Comparison of ENCODE assay signal across 31 cellular contexts in the genomic region with DNA sequence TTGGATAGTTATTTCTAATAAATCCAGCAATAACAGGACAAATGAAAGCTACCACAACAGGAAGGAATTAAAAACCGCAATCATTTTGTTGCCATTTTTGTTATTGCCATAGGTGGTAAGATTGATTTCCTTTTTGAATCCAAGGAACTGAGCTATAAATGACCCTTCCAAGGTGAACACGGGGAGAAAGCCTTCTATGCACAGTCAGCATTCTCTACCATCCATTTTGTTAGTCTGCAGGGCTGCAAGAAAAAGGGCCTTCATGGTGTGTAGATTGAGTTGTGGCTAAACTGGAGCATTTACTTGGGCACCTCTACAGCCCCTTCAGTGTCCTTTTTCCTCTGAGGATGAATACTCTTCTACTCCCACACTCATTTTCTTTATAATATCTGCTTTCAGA.
"Had no signal": no experiment of that assay in that cellular context is flagged by ENCODE, and none has a peak within 500 bp of the region (broad histone marks: within the 10 kb centered on the region; RNA-seq: fewer than 3 reads in every experiment).

No MANE protein-coding gene starts in this region.

- DNase-seq: activated CD4-positive, alpha-beta memory T cell treated with anti-CD3 and anti-CD28 coated beads, Interleukin-2, amount 10 ng/mL, durations not matched to agents 7 days and 5 days; activated CD4-positive, alpha-beta T cell treated with anti-CD3 and anti-CD28 coated beads for 4 hours; activated CD4-positive, alpha-beta T cell treated with anti-CD3 and anti-CD28 coated beads, Interleukin-2, amount 10 ng/mL, durations not matched to agents 7 days and 5 days; activated CD4-positive, alpha-beta T cell treated with anti-CD3 and anti-CD28 coated beads, Interleukin-2, amount 50 U/mL, for 4 hours; activated CD4-positive, CD25-positive, alpha-beta regulatory T cell; activated CD4-positive, CD25-positive, alpha-beta regulatory T cell treated with anti-CD3 and anti-CD28 coated beads, Interleukin-2, amount 50 U/mL, for 72 hours; activated CD8-positive, alpha-beta memory T cell treated with anti-CD3 and anti-CD28 coated beads, Interleukin-2, amount 50 U/mL, for 48 hours; activated gamma-delta T cell; activated naive CD4-positive, alpha-beta T cell; activated naive CD4-positive, alpha-beta T cell treated with anti-CD3 and anti-CD28 coated beads, Interleukin-2, amount 10 ng/mL, durations not matched to agents 7 days and 5 days; activated T-cell treated with anti-CD3 and anti-CD28 coated beads for 4 hours; activated T-cell treated with anti-CD3 and anti-CD28 coated beads, Interleukin-2, amount 50 U/mL, for 24 hours; activated T-cell treated with anti-CD3 and anti-CD28 coated beads, Interleukin-2, amount 50 U/mL, for 72 hours; amniotic stem cell; anterior cingulate cortex; brain microvascular endothelial cell; dermis blood vessel endothelial cell; effector CD4-positive, alpha-beta T cell; effector memory CD8-positive, alpha-beta T cell; erythroblast; foreskin keratinocyte; gastrocnemius medialis; glutamatergic neuron; heart left ventricle; T-helper 2 cell had no signal

- H3K9me3 Mint-ChIP-seq: activated CD4-positive, alpha-beta memory T cell treated with anti-CD3 and anti-CD28 coated beads, Interleukin-2, amount 10 ng/mL, durations not matched to agents 7 days and 5 days; activated CD4-positive, alpha-beta T cell treated with anti-CD3 and anti-CD28 coated beads, Interleukin-2, amount 10 ng/mL, durations not matched to agents 7 days and 5 days; activated naive CD4-positive, alpha-beta T cell treated with anti-CD3 and anti-CD28 coated beads, Interleukin-2, amount 10 ng/mL, durations not matched to agents 7 days and 5 days; activated naive CD4-positive, alpha-beta T cell treated with anti-CD3 and anti-CD28 coated beads, Interleukin-2, amount 50 U/mL, for 72 hours; activated T-cell treated with anti-CD3 and anti-CD28 coated beads, Interleukin-2, amount 50 U/mL, for 24 hours; activated T-cell treated with anti-CD3 and anti-CD28 coated beads, Interleukin-2, amount 50 U/mL, for 72 hours; central memory CD8-positive, alpha-beta T cell; effector memory CD8-positive, alpha-beta T cell had no signal

- H3K27ac ChIP-seq: brain microvascular endothelial cell, coronary artery, esophagus muscularis mucosa, foreskin keratinocyte, gastrocnemius medialis, heart left ventricle had no signal

- H3K36me3 ChIP-seq: brain microvascular endothelial cell, esophagus muscularis mucosa, gastrocnemius medialis, heart left ventricle had no signal

- H3K27ac Mint-ChIP-seq: activated CD4-positive, alpha-beta memory T cell treated with anti-CD3 and anti-CD28 coated beads, Interleukin-2, amount 10 ng/mL, durations not matched to agents 7 days and 5 days; activated CD4-positive, alpha-beta T cell treated with anti-CD3 and anti-CD28 coated beads, Interleukin-2, amount 10 ng/mL, durations not matched to agents 7 days and 5 days; activated naive CD4-positive, alpha-beta T cell treated with anti-CD3 and anti-CD28 coated beads, Interleukin-2, amount 10 ng/mL, durations not matched to agents 7 days and 5 days; activated naive CD4-positive, alpha-beta T cell treated with anti-CD3 and anti-CD28 coated beads, Interleukin-2, amount 50 U/mL, for 72 hours; activated T-cell treated with anti-CD3 and anti-CD28 coated beads, Interleukin-2, amount 50 U/mL, for 24 hours; activated T-cell treated with anti-CD3 and anti-CD28 coated beads, Interleukin-2, amount 50 U/mL, for 72 hours; effector memory CD8-positive, alpha-beta T cell had no signal

- H3K27me3 Mint-ChIP-seq: activated T-cell treated with anti-CD3 and anti-CD28 coated beads, Interleukin-2, amount 50 U/mL, for 24 hours; effector memory CD8-positive, alpha-beta T cell had no signal

- FAIRE-seq: astrocyte, bronchial epithelial cell had no signal

- H3K27me3 ChIP-seq: brain microvascular endothelial cell, esophagus muscularis mucosa, gastrocnemius medialis, heart left ventricle had no signal

- H3K36me3 Mint-ChIP-seq: activated naive CD4-positive, alpha-beta T cell treated with anti-CD3 and anti-CD28 coated beads, Interleukin-2, amount 10 ng/mL, durations not matched to agents 7 days and 5 days; activated naive CD4-positive, alpha-beta T cell treated with anti-CD3 and anti-CD28 coated beads, Interleukin-2, amount 50 U/mL, for 72 hours had no signal

- H3K9me3 ChIP-seq: esophagus muscularis mucosa, gastrocnemius medialis, heart left ventricle had no signal

- ATAC-seq: activated naive CD4-positive, alpha-beta T cell treated with anti-CD3 and anti-CD28 coated beads, Interleukin-2, amount 50 U/mL, for 72 hours; activated T-cell treated with anti-CD3 and anti-CD28 coated beads, Interleukin-2, amount 50 U/mL, for 72 hours; effector memory CD8-positive, alpha-beta T cell; foreskin keratinocyte; gastrocnemius medialis; heart left ventricle had no signal

- H3K4me1 ChIP-seq: esophagus muscularis mucosa, foreskin keratinocyte, gastrocnemius medialis, heart left ventricle had no signal

- H3K4me3 Mint-ChIP-seq: activated CD4-positive, alpha-beta memory T cell treated with anti-CD3 and anti-CD28 coated beads, Interleukin-2, amount 10 ng/mL, durations not matched to agents 7 days and 5 days; activated CD4-positive, alpha-beta T cell treated with anti-CD3 and anti-CD28 coated beads, Interleukin-2, amount 10 ng/mL, durations not matched to agents 7 days and 5 days; activated naive CD4-positive, alpha-beta T cell treated with anti-CD3 and anti-CD28 coated beads, Interleukin-2, amount 10 ng/mL, durations not matched to agents 7 days and 5 days; activated T-cell treated with anti-CD3 and anti-CD28 coated beads, Interleukin-2, amount 50 U/mL, for 24 hours; activated T-cell treated with anti-CD3 and anti-CD28 coated beads, Interleukin-2, amount 50 U/mL, for 72 hours; central memory CD8-positive, alpha-beta T cell; effector memory CD8-positive, alpha-beta T cell had no signal

- H3K4me1 Mint-ChIP-seq: central memory CD8-positive, alpha-beta T cell had no signal

- H3K4me3 ChIP-seq: coronary artery, esophagus muscularis mucosa, gastrocnemius medialis, heart left ventricle had no signal
